In genomic region chr4:102105983-102106382, GRCh38 we compare ENCODE assay signal across 11 cellular contexts.
"Had no signal": no experiment of that assay in that cellular context is flagged by ENCODE, and none has a peak within 500 bp of the region (broad histone marks: within the 10 kb centered on the region; RNA-seq: fewer than 3 reads in every experiment).

No MANE protein-coding gene starts in this region.

- H3K36me3 ChIP-seq: HAP-1 had no signal

- DNase-seq: GM23248, GOT3, H7, H9, HCEC 1CT, HFFc6 had no signal

- H3K9ac ChIP-seq: GM23248 had no signal

- H3K4me1 ChIP-seq: HAP-1 had no signal

- FAIRE-seq: H1, H54 had no signal

- ATAC-seq: GM23338, HCT116 had no signal

- H3K27ac ChIP-seq: GM23248 had no signal

- H3K9me3 ChIP-seq: HAP-1 had no signal

- H3K4me3 ChIP-seq: GM23248, GM23338, HAP-1 had no signal

- H3K4me2 ChIP-seq: GM23338 had no signal
